8 cellular contexts compared by ENCODE assay signal in the genomic region with DNA sequence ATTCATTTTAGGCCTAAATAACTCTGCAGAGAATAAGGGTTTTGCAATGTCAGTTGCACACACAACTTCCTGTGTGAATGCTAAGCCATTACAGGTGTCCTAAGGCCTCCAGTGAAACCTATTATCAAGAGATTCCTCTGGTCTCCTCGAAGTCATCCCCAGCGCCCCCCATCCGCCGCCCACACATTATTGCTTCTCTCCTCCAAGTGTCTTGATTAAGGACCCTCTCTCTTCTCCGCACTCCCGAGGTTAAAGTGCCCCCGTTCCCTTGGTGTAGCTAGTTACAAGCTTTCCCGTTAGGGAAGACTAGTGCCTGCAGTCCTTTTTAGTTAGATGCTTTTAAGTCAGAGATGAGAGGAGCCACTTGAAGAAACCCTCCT. TPM values are rescaled to one million over a fixed set of nuclear protein-coding genes. Genes with fewer than 3 reads are reported as not detected.
DNase-seq lines count a peak whose midpoint lies in the region; ATAC-seq, FAIRE-seq and TF ChIP-seq lines count a peak whose summit lies in the region.

No MANE protein-coding gene starts in this region.

- H3K9me1 ChIP-seq in K562 (ENCODE audit: control insufficient read depth, insufficient read depth, low read length) = no peaks in the 10 kb centered on the region

- WGBS in K562 (ENCODE audit: insufficient coverage, low coverage, missing lambda C conversion rate) = 18% methylated on average over 8 of the region's 8 CpGs

- TF ChIP-seq RAD21 in K562 (CRISPR knock-in tag; conservative IDR thresholded peaks at IDR 0.05 in 1 of 2, IDR thresholded peaks at IDR 0.05 in 1 of 2) = no peak

- DNase-seq in GM12892 (ENCODE audit: insufficient read length) = no peak
- DNase-seq in T follicular helper cell (ENCODE audit: low read depth) = peak; percentile 24
- no peak for DNase-seq in K562 (ENCODE audit: extremely low read depth in 1 of 4, low spot score in 3 of 4)
- DNase-seq in kidney tubule cell (ENCODE audit: low spot score) = peak; percentile 31
- DNase-seq in stimulated activated CD8-positive, alpha-beta memory T cell treated with anti-CD3 and anti-CD28 coated beads, Interleukin-12 subunit alpha, Interleukin-12 subunit beta, amount 100 ng/mL, for 4 hours (ENCODE audit: low read depth) = peak; percentile 33
- no peak for DNase-seq in GDM1 (lab: John Stamatoyannopoulos, UW)

- TF ChIP-seq CTCF in K562 (IDR thresholded peaks at IDR 0.05 in 2 of 3, conservative IDR thresholded peaks at IDR 0.05 in 1 of 3; ENCODE audit: insufficient read depth in 2 of 3, low read depth in 1 of 3, low read length in 3 of 3) = no peak

- BruUV-seq in K562 (replicated peaks; lab: Mats Ljungman, UMichigan) = no TSS peak

- no peaks in the 10 kb centered on the region for H4K20me1 ChIP-seq in K562 (replicated peaks; ENCODE audit: control insufficient read depth, insufficient read depth, low read length)

- intact Hi-C loops in K562 (cut with micrococcal nuclease) = loop anchor here (5.0 to 10.0 kb wide), 2 partner anchors 119 to 221 kb away; a partner anchor contains a TSS

- no peak overlapping the region for H3K4me3 ChIP-seq in K562

- no peak overlapping the region for H3K27ac ChIP-seq in K562 (ENCODE audit: extremely low read depth, low read depth, low read length)

- POLR2A ChIA-PET in K562 (lab: Yijun Ruan, JAX) = no interaction called here

- peaks cover 18 to 38% of the 10 kb centered on the region in 2 experiments; a peak in 4 of 5 replicates for H3K27me3 ChIP-seq in K562 (ENCODE audit: control insufficient read depth in 2 of 2, insufficient read depth in 2 of 2, low read length in 2 of 2)

- FAIRE-seq in GM12892 (lab: Jason Lieb, UNC) = peak; percentile 68
- FAIRE-seq in K562 (lab: Jason Lieb, UNC) = no peak

- no peaks in the 10 kb centered on the region for H3K9me3 ChIP-seq in K562 (replicated peaks; ENCODE audit: control insufficient read depth, insufficient read depth, low read depth, low read length)

- TF ChIP-seq POLR2A in GM12892 (IDR thresholded peaks at IDR 0.05; ENCODE audit: low read depth, low read length) (no peak), K562 (conservative IDR thresholded peaks at IDR 0.05) (no peak)

- no peak for TF ChIP-seq EP300 in K562 (IDR thresholded peaks at IDR 0.05; ENCODE audit: low read length)

- 0 out of 2 replicates have a peak overlapping the region, but pooled peaks have one; percentile 91 for H3K4me2 ChIP-seq in K562 (ENCODE audit: insufficient read depth, low read length)

- H3K36me3 ChIP-seq in K562 (ENCODE audit: control insufficient read depth, insufficient read depth, low read length) = no peaks in the 10 kb centered on the region

- no peak overlapping the region for H3K9ac ChIP-seq in K562 (ENCODE audit: insufficient read depth in 1 of 2, low read depth in 2 of 2, low read length in 2 of 2)

- peak overlapping the region; percentile 16; the same call in 1 of the 2 replicates for H2AFZ ChIP-seq in K562 (ENCODE audit: low read depth, low read length)

- in situ Hi-C loops in K562 (cut with MboI) = no loop called here

- CTCF ChIA-PET in K562 (lab: Yijun Ruan, JAX; ENCODE audit: low intra/inter-chr PET ratio) = no interaction called here

- H3K4me1 ChIP-seq in K562 (replicated peaks in 1 of 2; ENCODE audit: control insufficient read depth in 2 of 2, insufficient read depth in 2 of 2, low read length in 2 of 2) = peaks cover 8 to 36% of the 10 kb centered on the region in 2 experiments; a peak in 3 of 5 replicates

- ATAC-seq in K562 = no peak
- ATAC-seq in HG03565 (IDR thresholded peaks at IDR 0.05; ENCODE audit: unreplicated experiment) = no peak
- no peak for ATAC-seq in HG02852 (IDR thresholded peaks at IDR 0.05; ENCODE audit: unreplicated experiment)

- H3K79me2 ChIP-seq in K562 (ENCODE audit: control insufficient read depth, insufficient read depth, low read length) = no peaks in the 10 kb centered on the region

TF ChIP-seq in K562, 482 proteins besides CTCF, POLR2A, EP300 and RAD21:
- TF ChIP-seq ZNF76 (CRISPR knock-in tag; IDR thresholded peaks at IDR 0.05; ENCODE audit: borderline replicate concordance) (no peak), EGR1 (conservative IDR thresholded peaks at IDR 0.05) (0 out of 2 replicates have a peak, but pooled peaks have one; percentile 8), BRD9 (IDR thresholded peaks at IDR 0.05; ENCODE audit: low read depth, partially characterized antibody) (no peak), ZFP30 (CRISPR knock-in tag; IDR thresholded peaks at IDR 0.05; ENCODE audit: borderline replicate concordance) (no peak)
TF ChIP-seq in K562: peak in this region for 1.

RNA-seq across cellular contexts. Expression of a gene that starts 1.2 kb away (rescaled TPM):
- 4.5 TPM for polyA plus RNA-seq in GM12892 (2012; ENCODE audit: missing spikeins)
- 0.97 and 1.3 TPM in 2 replicates for total RNA-seq in K562 (2011; cell fraction: chromatin; rRNA removed; ENCODE audit: low replicate concordance)
- 0.26 and 0.33 TPM in 2 replicates for total RNA-seq in K562 (2011; cell fraction: nucleolus; rRNA removed)
- total RNA-seq in K562 (2011; cell fraction: nucleoplasm; rRNA removed) = 0.44 and 0.69 TPM in 2 replicates
- total RNA-seq in K562 (2014; rRNA removed) (0.18 and 0.29 TPM in 2 replicates), K562 (2014; rRNA removed; fragmentation: Illumina TruSeq; extraction: Trizol) (0.40 and 0.48 TPM in 2 replicates), K562 (2015; rRNA removed; fragmentation: Illumina TruSeq; extraction: Trizol) (0.45 and 0.47 TPM in 2 replicates), K562 (2021) (0.42 and 0.69 TPM in 2 replicates)
- polyA plus RNA-seq in K562 (2011; rRNA removed) (1.2 and 1.4 TPM in 2 replicates), K562 (2014; fragmentation: Illumina TruSeq; extraction: Trizol) (0.28 and 0.31 TPM in 2 replicates), K562 (2014; fragmentation: Nextera tagmentation; extraction: Ambion mirVana) (under 1 TPM; under 0.01 to 0.04 TPM), K562 (2014; rRNA removed) (0.15 and 0.43 TPM in 2 replicates)
- 0.50 and 0.52 TPM in 2 replicates for polyA plus RNA-seq in K562 (2011; cell fraction: cytosol; rRNA removed)
- polyA plus RNA-seq in K562 (2011; cell fraction: nucleus; rRNA removed) = 1.5 and 1.9 TPM in 2 replicates
- polyA plus RNA-seq in K562 (2012) = 0.36 and 0.40 TPM in 2 replicates
- polyA minus RNA-seq in K562 (2011; rRNA and poly(A)+ RNA removed) = 2.5 and 2.8 TPM in 2 replicates
- 1.2 and 1.3 TPM in 2 replicates for polyA minus RNA-seq in K562 (2011; cell fraction: cytosol; rRNA and poly(A)+ RNA removed)
- 1.6 and 2.3 TPM in 2 replicates for polyA minus RNA-seq in K562 (2011; cell fraction: nucleus; rRNA and poly(A)+ RNA removed)

Comparison
In these comparisons a context has a peak if more than half of its experiments do, and no peak if none do; other contexts are left out.
1. DNase-seq: peak in T follicular helper cell (single experiment), kidney tubule cell (single experiment) and stimulated activated CD8-positive, alpha-beta memory T cell treated with anti-CD3 and anti-CD28 coated beads, Interleukin-12 subunit alpha, Interleukin-12 subunit beta, amount 100 ng/mL, for 4 hours (single experiment); none in GM12892 (single experiment), K562 (0 of 4) and GDM1 (single experiment).